In genomic region chr17:49494399-49494798, GRCh38 we compare ENCODE assay signal across 10 cellular contexts. TPM values are rescaled to one million over a fixed set of nuclear protein-coding genes. Genes with fewer than 3 reads are reported as not detected.
A peak's percentile ranks its signal among the peaks of the same experiment; 100 is the strongest.
DNase-seq lines count a peak whose midpoint lies in the region; ATAC-seq, FAIRE-seq and TF ChIP-seq lines count a peak whose summit lies in the region.
"Had no signal": no experiment of that assay in that cellular context is flagged by ENCODE, and none has a peak within 500 bp of the region (broad histone marks: within the 10 kb centered on the region; RNA-seq: fewer than 3 reads in every experiment).

No MANE protein-coding gene starts in this region.

- no peaks in the 10 kb centered on the region for H3K9me3 ChIP-seq in T-helper 17 cell (ENCODE audit: control insufficient read depth, low read length, poor library complexity, severe bottlenecking)
- no peaks in the 10 kb centered on the region for H3K9me3 ChIP-seq in iPS-18a (ENCODE audit: control insufficient read depth, low read depth, low read length)
- no peaks in the 10 kb centered on the region for H3K9me3 ChIP-seq in vagina
- no peaks in the 10 kb centered on the region for H3K9me3 ChIP-seq in pancreas

- peaks cover 18% of the 10 kb centered on the region for H3K4me1 Mint-ChIP-seq in activated naive CD8-positive, alpha-beta T cell (ENCODE audit: low read depth)
- H3K4me1 Mint-ChIP-seq in activated naive CD8-positive, alpha-beta T cell treated with anti-CD3 and anti-CD28 coated beads for 36 hours: peaks cover 10% of the 10 kb centered on the region
- H3K4me1 Mint-ChIP-seq in T-helper 17 cell: peaks cover 33% of the 10 kb centered on the region

- H3K27ac ChIP-seq in iPS-18a (ENCODE audit: low read length) (no peak overlapping the region), vagina (peak overlapping the region; percentile 34), pancreas (no peak overlapping the region)

- H3K27ac Mint-ChIP-seq in activated naive CD8-positive, alpha-beta T cell: no peak overlapping the region
- no peak overlapping the region for H3K27ac Mint-ChIP-seq in activated naive CD8-positive, alpha-beta T cell treated with anti-CD3 and anti-CD28 coated beads for 36 hours
- peak overlapping the region; percentile 32 for H3K27ac Mint-ChIP-seq in T-helper 17 cell

- no peak for FAIRE-seq in pancreas (lab: Jason Lieb, UNC)
- FAIRE-seq: H54 had no signal

- no peak for DNase-seq in activated naive CD8-positive, alpha-beta T cell treated with anti-CD3 and anti-CD28 coated beads for 36 hours
- DNase-seq in T-helper 17 cell: no peak
- no peak for DNase-seq in vagina (ENCODE audit: extremely low spot score in 2 of 2)
- DNase-seq in pancreas: no peak
- no peak for DNase-seq in stimulated activated CD4-positive, alpha-beta T cell treated with anti-CD3 and anti-CD28 coated beads, Interleukin-2, amount 100 ng/mL, for 48 hours
- DNase-seq: NCI-H2081 treated with DMSO at 0.1 percent for 48 hours had no signal

- TF ChIP-seq POLR2A in vagina (IDR thresholded peaks at IDR 0.05): no peak

- intact Hi-C loops in vagina (cut with DNase I) (loop anchor here (2.0 kb wide), 1 partner anchor 62 kb away; no protein-coding TSS in a partner anchor), pancreas (cut with DNase I) (loop anchor here in 1 of 3 donors (5.0 kb wide), 1 partner anchor 58 kb away; no protein-coding TSS in a partner anchor)

- H3K4me1 ChIP-seq in iPS-18a (ENCODE audit: control insufficient read depth, low read depth, low read length): peaks cover 17% of the 10 kb centered on the region
- peaks cover 29% of the 10 kb centered on the region for H3K4me1 ChIP-seq in vagina
- peaks cover 0 to 20% (median 20%) of the 10 kb centered on the region in 3 donors for H3K4me1 ChIP-seq in pancreas

- H3K4me3 ChIP-seq in iPS-18a (ENCODE audit: low read length) (peak overlapping the region; percentile 53), vagina (peak overlapping the region; percentile 45 to 56), pancreas (no peak overlapping the region)

- H3K36me3 ChIP-seq in iPS-18a (ENCODE audit: control insufficient read depth, low read depth, low read length): no peaks in the 10 kb centered on the region
- no peaks in the 10 kb centered on the region for H3K36me3 ChIP-seq in vagina
- H3K36me3 ChIP-seq in pancreas: no peaks in the 10 kb centered on the region

- ATAC-seq in T-helper 17 cell: no peak
- ATAC-seq in GM19023 (IDR thresholded peaks at IDR 0.05; ENCODE audit: unreplicated experiment): no peak
- ATAC-seq in pancreas: no peak

- no peak overlapping the region for H3K9ac ChIP-seq in iPS-18a (ENCODE audit: low read length)

- TF ChIP-seq CTCF in vagina (IDR thresholded peaks at IDR 0.05) (no peak), pancreas (IDR thresholded peaks at IDR 0.05) (no peak)

- H3K4me3 Mint-ChIP-seq in activated naive CD8-positive, alpha-beta T cell: peak overlapping the region; percentile 81
- no peak overlapping the region for H3K4me3 Mint-ChIP-seq in activated naive CD8-positive, alpha-beta T cell treated with anti-CD3 and anti-CD28 coated beads for 36 hours
- peak overlapping the region; percentile 90 for H3K4me3 Mint-ChIP-seq in T-helper 17 cell

- H3K27me3 Mint-ChIP-seq in activated naive CD8-positive, alpha-beta T cell: peaks cover 16% of the 10 kb centered on the region
- peaks cover 51% of the 10 kb centered on the region for H3K27me3 Mint-ChIP-seq in activated naive CD8-positive, alpha-beta T cell treated with anti-CD3 and anti-CD28 coated beads for 36 hours
- H3K27me3 Mint-ChIP-seq in T-helper 17 cell: peaks cover 40% of the 10 kb centered on the region

- H3K27me3 ChIP-seq in iPS-18a (ENCODE audit: control insufficient read depth, insufficient read depth, low read length) (peaks cover 62% of the 10 kb centered on the region), vagina (no peaks in the 10 kb centered on the region), pancreas (peaks cover 0 to 31% (median 1%) of the 10 kb centered on the region in 4 donors)

- H3K36me3 Mint-ChIP-seq in activated naive CD8-positive, alpha-beta T cell: no peaks in the 10 kb centered on the region
- H3K36me3 Mint-ChIP-seq in activated naive CD8-positive, alpha-beta T cell treated with anti-CD3 and anti-CD28 coated beads for 36 hours: no peaks in the 10 kb centered on the region
- H3K36me3 Mint-ChIP-seq in T-helper 17 cell (ENCODE audit: low read depth): peaks cover 5% of the 10 kb centered on the region

- H3K9me3 Mint-ChIP-seq in activated naive CD8-positive, alpha-beta T cell (ENCODE audit: low read depth): no peaks in the 10 kb centered on the region
- H3K9me3 Mint-ChIP-seq in activated naive CD8-positive, alpha-beta T cell treated with anti-CD3 and anti-CD28 coated beads for 36 hours: no peaks in the 10 kb centered on the region

- 29 to 34% methylated on average over 14 of the region's 14 CpGs for WGBS in pancreas, 2 donors

RNA-seq across cellular contexts. Expression of gene NGFR, which starts 0.7 kb away (rescaled TPM):
- under 1 TPM in 1 of 2 experiments, not detected in 1; 0.16 TPM for total RNA-seq in activated naive CD8-positive, alpha-beta T cell treated with anti-CD3 and anti-CD28 coated beads for 36 hours
- total RNA-seq in T-helper 17 cell: under 1 TPM; 0.25 to 0.52 TPM
- 41.7 TPM for total RNA-seq in vagina
- total RNA-seq in pancreas: 10 to 100 TPM in 1 of 6 donors, 1 to 10 TPM in 5; 1.1 to 19.0 (median 4.7) TPM
- polyA plus RNA-seq in pancreas: 1 to 10 TPM; 2.7 to 6.6 TPM

Comparison
In these comparisons a context has a peak if more than half of its experiments do, and no peak if none do; other contexts are left out.
1. H3K4me3 ChIP-seq: peak in iPS-18a (single experiment) and vagina (2 of 2); none in pancreas (0 of 4).